17 cellular contexts compared by ENCODE assay signal in the genomic region with DNA sequence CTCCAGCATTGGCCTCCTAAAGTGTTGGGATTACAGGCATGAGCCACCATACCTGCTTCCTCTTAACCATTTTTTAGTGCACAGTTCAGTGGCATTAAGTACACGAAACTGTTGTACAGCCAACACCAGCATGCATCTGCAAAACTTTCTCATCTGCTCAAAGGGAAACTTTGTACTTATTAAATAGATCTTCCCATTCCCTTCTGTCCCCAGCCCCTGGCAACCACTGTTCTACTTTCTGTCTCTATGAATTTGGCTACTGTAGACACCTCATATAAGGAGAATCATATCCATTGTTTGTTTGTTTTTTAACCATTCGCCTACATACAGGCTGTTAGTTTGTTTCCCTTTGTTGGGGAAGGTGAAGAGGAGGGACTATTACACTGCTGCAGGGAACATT. TPM values are rescaled to one million over a fixed set of nuclear protein-coding genes. Genes with fewer than 3 reads are reported as not detected.
A peak's percentile ranks its signal among the peaks of the same experiment; 100 is the strongest.
DNase-seq lines count a peak whose midpoint lies in the region; ATAC-seq, FAIRE-seq and TF ChIP-seq lines count a peak whose summit lies in the region.
"Had no signal": no experiment of that assay in that cellular context is flagged by ENCODE, and none has a peak within 500 bp of the region (broad histone marks: within the 10 kb centered on the region; RNA-seq: fewer than 3 reads in every experiment).

No MANE protein-coding gene starts in this region.

- in situ Hi-C loops in K562 (cut with MboI), result loop anchor here (10.0 kb wide), 1 partner anchor 131 kb away; a partner anchor contains a TSS

- H3K4me1 ChIP-seq in OCI-LY3 (ENCODE audit: low read length) (peaks cover 5% of the 10 kb centered on the region), K562 (replicated peaks in 1 of 2; ENCODE audit: control insufficient read depth in 2 of 2, insufficient read depth in 2 of 2, low read length in 2 of 2) (peaks cover 0 to 3% of the 10 kb centered on the region in 2 experiments; a peak in 1 of 5 replicates)

- H3K9ac ChIP-seq in OCI-LY3 (ENCODE audit: low read length), result no peak overlapping the region
- no peak overlapping the region for H3K9ac ChIP-seq in K562 (ENCODE audit: insufficient read depth in 1 of 2, low read depth in 2 of 2, low read length in 2 of 2)
- H3K9ac ChIP-seq: BLaER1, GM23248 had no signal

- no peaks in the 10 kb centered on the region for H3K36me3 ChIP-seq in OCI-LY3 (replicated peaks; ENCODE audit: low read depth, low read length)
- no peaks in the 10 kb centered on the region for H3K36me3 ChIP-seq in K562 (ENCODE audit: control insufficient read depth, insufficient read depth, low read length)
- H3K36me3 ChIP-seq: BLaER1 had no signal

- H3K27me3 ChIP-seq in OCI-LY3 (ENCODE audit: low read depth, low read length) (no peaks in the 10 kb centered on the region), K562 (ENCODE audit: control insufficient read depth in 2 of 2, insufficient read depth in 2 of 2, low read length in 2 of 2) (0 out of 5 replicates have a peak, but pooled peaks cover 0 to under 1% of the 10 kb centered on the region in 2 experiments)
- H3K27me3 ChIP-seq: BLaER1 had no signal

- POLR2A ChIA-PET in K562 (lab: Yijun Ruan, JAX), result no interaction called here

- WGBS in K562 (ENCODE audit: insufficient coverage, low coverage, missing lambda C conversion rate), result 23% methylated on average over 2 of the region's 2 CpGs

- no peak for TF ChIP-seq POLR2A in GM12891 (IDR thresholded peaks at IDR 0.05; ENCODE audit: low read depth, low read length)
- no peak for TF ChIP-seq POLR2A in K562 (conservative IDR thresholded peaks at IDR 0.05)

- H3K4me2 ChIP-seq in OCI-LY3 (ENCODE audit: low read length), result no peak overlapping the region
- no peak overlapping the region for H3K4me2 ChIP-seq in K562 (ENCODE audit: insufficient read depth, low read length)
- H3K4me2 ChIP-seq: BLaER1 had no signal

- H3K27ac ChIP-seq in OCI-LY3 (ENCODE audit: low read length) (no peak overlapping the region), K562 (ENCODE audit: extremely low read depth, low read depth, low read length) (no peak overlapping the region)
- H3K27ac ChIP-seq: BLaER1, GM23248 had no signal

- H4K20me1 ChIP-seq in OCI-LY3 (ENCODE audit: insufficient read depth, low read length) (no peaks in the 10 kb centered on the region), K562 (replicated peaks; ENCODE audit: control insufficient read depth, insufficient read depth, low read length) (no peaks in the 10 kb centered on the region)
- H4K20me1 ChIP-seq: BLaER1 had no signal

- H3K9me3 ChIP-seq in OCI-LY3 (ENCODE audit: insufficient read depth, low read length) (no peaks in the 10 kb centered on the region), K562 (replicated peaks; ENCODE audit: control insufficient read depth, insufficient read depth, low read depth, low read length) (no peaks in the 10 kb centered on the region)
- H3K9me3 ChIP-seq: BLaER1 had no signal

- no peak for TF ChIP-seq RAD21 in K562 (CRISPR knock-in tag; conservative IDR thresholded peaks at IDR 0.05 in 1 of 2, IDR thresholded peaks at IDR 0.05 in 1 of 2)

- CTCF ChIA-PET in K562 (lab: Yijun Ruan, JAX; ENCODE audit: low intra/inter-chr PET ratio), result no interaction called here

- no peak overlapping the region for H3K4me3 ChIP-seq in OCI-LY3 (ENCODE audit: low read length)
- no peak overlapping the region for H3K4me3 ChIP-seq in K562
- H3K4me3 ChIP-seq: BLaER1, GM23248 had no signal

- H3K79me2 ChIP-seq in OCI-LY3 (ENCODE audit: low read length) (no peaks in the 10 kb centered on the region), K562 (ENCODE audit: control insufficient read depth, insufficient read depth, low read length) (no peaks in the 10 kb centered on the region)

- H3K9me1 ChIP-seq in K562 (ENCODE audit: control insufficient read depth, insufficient read depth, low read length), result no peaks in the 10 kb centered on the region

- intact Hi-C loops in K562 (cut with micrococcal nuclease) (no loop called here), posterior vena cava (cut with DNase I) (no loop called here)

- no peak for ATAC-seq in K562
- no peak for ATAC-seq in HG03457 (IDR thresholded peaks at IDR 0.05; ENCODE audit: unreplicated experiment)

- no TSS peak for BruUV-seq in K562 (replicated peaks; lab: Mats Ljungman, UMichigan)

- no peak for TF ChIP-seq CTCF in OCI-LY3 (IDR thresholded peaks at IDR 0.05; ENCODE audit: low read depth, low read length)
- TF ChIP-seq CTCF in K562 (IDR thresholded peaks at IDR 0.05 in 2 of 3, conservative IDR thresholded peaks at IDR 0.05 in 1 of 3; ENCODE audit: insufficient read depth in 2 of 3, low read depth in 1 of 3, low read length in 3 of 3), result no peak

- DNase-seq in GM12891 (ENCODE audit: insufficient read length, low spot score) (no peak), K562 (ENCODE audit: extremely low read depth in 1 of 4, low spot score in 3 of 4) (no peak), posterior vena cava (ENCODE audit: low spot score) (peak; percentile 20), GOT3 (lab: John Stamatoyannopoulos, UW) (no peak), HCEC 1CT (no peak)
- DNase-seq: 8988T; AML-193; CD8-positive, alpha-beta memory T cell; DMS53; GF-D8; GM23248; H9; HFFc6; IMR-90 had no signal

- H2AFZ ChIP-seq in OCI-LY3 (ENCODE audit: low read depth, low read length) (0 out of 2 replicates have a peak overlapping the region, but pooled peaks have one; percentile 14), K562 (ENCODE audit: low read depth, low read length) (0 out of 2 replicates have a peak overlapping the region, but pooled peaks have one; percentile 44)
- H2AFZ ChIP-seq: GM23248 had no signal

- peak; percentile 26 for FAIRE-seq in GM12891 (lab: Jason Lieb, UNC)
- no peak for FAIRE-seq in K562 (lab: Jason Lieb, UNC)

- no peak for TF ChIP-seq EP300 in K562 (IDR thresholded peaks at IDR 0.05; ENCODE audit: low read length)

TF ChIP-seq in GM12891, 5 proteins besides CTCF, POLR2A, EP300 and RAD21:
- TF ChIP-seq SPI1 (IDR thresholded peaks at IDR 0.05; ENCODE audit: low read depth, low read length) (no peak), POLR2AphosphoS5 (IDR thresholded peaks at IDR 0.05; ENCODE audit: low read depth, low read length) (no peak), TAF1 (IDR thresholded peaks at IDR 0.05; ENCODE audit: low read depth, low read length) (no peak), POU2F2 (IDR thresholded peaks at IDR 0.05; ENCODE audit: low read depth, low read length) (no peak), PAX5 (IDR thresholded peaks at IDR 0.05; ENCODE audit: insufficient read depth, low read length, severe bottlenecking) (no peak)
TF ChIP-seq in GM12891: peak in this region for 0.

TF ChIP-seq in K562, 482 proteins besides CTCF, POLR2A, EP300 and RAD21 (continues in another document):
- TF ChIP-seq ZNF311 (CRISPR knock-in tag; IDR thresholded peaks at IDR 0.05) (no peak), CHD2 (IDR thresholded peaks at IDR 0.05; ENCODE audit: low read depth, low read length) (no peak), SMAD1 (IDR thresholded peaks at IDR 0.05; ENCODE audit: low read depth, low read length, partially characterized antibody) (no peak), ZNF778 (CRISPR knock-in tag; IDR thresholded peaks at IDR 0.05) (no peak), DIDO1 (tag; IDR thresholded peaks at IDR 0.05; ENCODE audit: low read depth) (no peak)
- TF ChIP-seq, protein P1, sequence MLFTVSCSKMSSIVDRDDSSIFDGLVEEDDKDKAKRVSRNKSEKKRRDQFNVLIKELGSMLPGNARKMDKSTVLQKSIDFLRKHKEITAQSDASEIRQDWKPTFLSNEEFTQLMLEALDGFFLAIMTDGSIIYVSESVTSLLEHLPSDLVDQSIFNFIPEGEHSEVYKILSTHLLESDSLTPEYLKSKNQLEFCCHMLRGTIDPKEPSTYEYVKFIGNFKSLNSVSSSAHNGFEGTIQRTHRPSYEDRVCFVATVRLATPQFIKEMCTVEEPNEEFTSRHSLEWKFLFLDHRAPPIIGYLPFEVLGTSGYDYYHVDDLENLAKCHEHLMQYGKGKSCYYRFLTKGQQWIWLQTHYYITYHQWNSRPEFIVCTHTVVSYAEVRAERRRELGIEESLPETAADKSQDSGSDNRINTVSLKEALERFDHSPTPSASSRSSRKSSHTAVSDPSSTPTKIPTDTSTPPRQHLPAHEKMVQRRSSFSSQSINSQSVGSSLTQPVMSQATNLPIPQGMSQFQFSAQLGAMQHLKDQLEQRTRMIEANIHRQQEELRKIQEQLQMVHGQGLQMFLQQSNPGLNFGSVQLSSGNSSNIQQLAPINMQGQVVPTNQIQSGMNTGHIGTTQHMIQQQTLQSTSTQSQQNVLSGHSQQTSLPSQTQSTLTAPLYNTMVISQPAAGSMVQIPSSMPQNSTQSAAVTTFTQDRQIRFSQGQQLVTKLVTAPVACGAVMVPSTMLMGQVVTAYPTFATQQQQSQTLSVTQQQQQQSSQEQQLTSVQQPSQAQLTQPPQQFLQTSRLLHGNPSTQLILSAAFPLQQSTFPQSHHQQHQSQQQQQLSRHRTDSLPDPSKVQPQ (CRISPR knock-in tag; IDR thresholded peaks at IDR 0.05; ENCODE audit: borderline replicate concordance), result no peak

RNA-seq across cellular contexts. Expression of a gene that starts 6.5 kb away (rescaled TPM):
- polyA plus RNA-seq in GM12891 (2012; ENCODE audit: low read depth, missing spikeins), result 15.4 TPM
- total RNA-seq in K562 (2011; cell fraction: chromatin; rRNA removed; ENCODE audit: low replicate concordance), result 119 and 226 TPM in 2 replicates
- total RNA-seq in K562 (2011; cell fraction: nucleolus; rRNA removed), result 62.4 and 69.7 TPM in 2 replicates
- total RNA-seq in K562 (2011; cell fraction: nucleoplasm; rRNA removed), result 115 and 158 TPM in 2 replicates
- 10.9 and 12.3 TPM in 2 replicates for total RNA-seq in K562 (2014; rRNA removed)
- total RNA-seq in K562 (2014; rRNA removed; fragmentation: Illumina TruSeq; extraction: Trizol), result 12.0 TPM in 2 replicates
- 10.4 and 10.6 TPM in 2 replicates for total RNA-seq in K562 (2015; rRNA removed; fragmentation: Illumina TruSeq; extraction: Trizol)
- 27.9 and 28.6 TPM in 2 replicates for total RNA-seq in K562 (2021)
- polyA plus RNA-seq in K562 (2011; rRNA removed), result 5.7 and 9.2 TPM in 2 replicates
- 7.2 and 8.2 TPM in 2 replicates for polyA plus RNA-seq in K562 (2011; cell fraction: cytosol; rRNA removed)
- 24.3 and 35.7 TPM in 2 replicates for polyA plus RNA-seq in K562 (2011; cell fraction: nucleus; rRNA removed)
- 17.2 and 17.7 TPM in 2 replicates for polyA plus RNA-seq in K562 (2012)
- 20.8 and 24.5 TPM in 2 replicates for polyA plus RNA-seq in K562 (2014; fragmentation: Illumina TruSeq; extraction: Trizol)
- polyA plus RNA-seq in K562 (2014; fragmentation: Nextera tagmentation; extraction: Ambion mirVana), result 1 to 10 TPM; 2.2 to 4.0 TPM
- 10.5 and 12.7 TPM in 2 replicates for polyA plus RNA-seq in K562 (2014; rRNA removed)
- 26.7 and 40.2 TPM in 2 replicates for polyA minus RNA-seq in K562 (2011; rRNA and poly(A)+ RNA removed)
- polyA minus RNA-seq in K562 (2011; cell fraction: cytosol; rRNA and poly(A)+ RNA removed), result 21.4 and 35.3 TPM in 2 replicates
- polyA minus RNA-seq in K562 (2011; cell fraction: nucleus; rRNA and poly(A)+ RNA removed), result 34.9 and 44.5 TPM in 2 replicates
- 10 to 100 TPM; 48.7 to 50.9 TPM for total RNA-seq in posterior vena cava
